Comparison of ENCODE assay signal across 18 cellular contexts in genomic region chr1:237270338-237270737, GRCh38.
DNase-seq lines count a peak whose midpoint lies in the region; ATAC-seq and TF ChIP-seq lines count a peak whose summit lies in the region.
"Had no signal": no experiment of that assay in that cellular context is flagged by ENCODE, and none has a peak within 500 bp of the region (broad histone marks: within the 10 kb centered on the region; RNA-seq: fewer than 3 reads in every experiment).

No MANE protein-coding gene starts in this region.

- no peaks in the 10 kb centered on the region for H3K27me3 ChIP-seq in thyroid gland
- H3K27me3 ChIP-seq: BE2C had no signal

- POLR2A ChIA-PET in WTC11 (lab: Charles Lee): no interaction called here

- no peaks in the 10 kb centered on the region for H3K9me3 Mint-ChIP-seq in natural killer cell treated with Interleukin-12 subunit alpha and Interleukin-12 subunit beta and Interleukin-15 and Interleukin-18, amount 100 ng/mL, for 72 hours
- H3K9me3 Mint-ChIP-seq in natural killer cell (no peaks in the 10 kb centered on the region), WTC11 (no peaks in the 10 kb centered on the region)
- H3K9me3 Mint-ChIP-seq: GM23338 had no signal

- CTCF ChIA-PET in WTC11 (lab: Charles Lee): no interaction called here

- peaks cover 5 to 13% of the 10 kb centered on the region in 2 donors for H3K4me1 ChIP-seq in thyroid gland
- H3K4me1 ChIP-seq: A549, BE2C had no signal

- no peaks in the 10 kb centered on the region for H3K9me3 ChIP-seq in thyroid gland
- H3K9me3 ChIP-seq: A549, BE2C had no signal

- no peak overlapping the region for H3K4me3 ChIP-seq in thyroid gland (replicated peaks in 1 of 3)
- H3K4me3 ChIP-seq: A549, GM23338 had no signal

- peak overlapping the region; percentile 5 for H3K4me3 Mint-ChIP-seq in natural killer cell treated with Interleukin-12 subunit alpha and Interleukin-12 subunit beta and Interleukin-15 and Interleukin-18, amount 100 ng/mL, for 72 hours
- no peak overlapping the region for H3K4me3 Mint-ChIP-seq in natural killer cell
- H3K4me3 Mint-ChIP-seq in WTC11: no peak overlapping the region
- H3K4me3 Mint-ChIP-seq: CD4-positive, alpha-beta memory T cell; GM23338 had no signal

- WGBS in thyroid gland, 2 donors: 26 to 29% methylated on average over 4 of the region's 4 CpGs

- peaks cover 0 to 14% of the 10 kb centered on the region in 2 donors for H3K27me3 Mint-ChIP-seq in natural killer cell treated with Interleukin-12 subunit alpha and Interleukin-12 subunit beta and Interleukin-15 and Interleukin-18, amount 100 ng/mL, for 72 hours
- H3K27me3 Mint-ChIP-seq in natural killer cell (ENCODE audit: low read depth in 2 of 2) (no peaks in the 10 kb centered on the region), WTC11 (ENCODE audit: low read depth) (no peaks in the 10 kb centered on the region)

- no peak for TF ChIP-seq POLR2A in thyroid gland (IDR thresholded peaks at IDR 0.05)

- H3K36me3 Mint-ChIP-seq in natural killer cell treated with Interleukin-12 subunit alpha and Interleukin-12 subunit beta and Interleukin-15 and Interleukin-18, amount 100 ng/mL, for 72 hours: no peaks in the 10 kb centered on the region
- H3K36me3 Mint-ChIP-seq in natural killer cell (no peaks in the 10 kb centered on the region), WTC11 (no peaks in the 10 kb centered on the region)
- H3K36me3 Mint-ChIP-seq: CD4-positive, alpha-beta memory T cell had no signal

- no peak for DNase-seq in natural killer cell treated with Interleukin-12 subunit alpha and Interleukin-12 subunit beta and Interleukin-15 and Interleukin-18, amount 100 ng/mL, for 72 hours (ENCODE audit: low spot score)
- DNase-seq in natural killer cell: no peak
- no peak for DNase-seq in WTC11 (ENCODE audit: low spot score)
- no peak for DNase-seq in caudate nucleus (lab: John Stamatoyannopoulos, UW)
- peak; percentile 78 to 80 for DNase-seq in thyroid gland
- no peak for DNase-seq in iPS-NIHi7 (ENCODE audit: extremely low spot score)
- DNase-seq in germinal center (ENCODE audit: low spot score): no peak
- no peak for DNase-seq in mucosa of gallbladder (ENCODE audit: low spot score)
- DNase-seq: BE2C; CD4-positive, alpha-beta memory T cell; DMS153; DMS79 treated with DMSO at 0.1 percent for 48 hours; EL; GDM1; H7 had no signal

- peaks cover 0 to 10% of the 10 kb centered on the region in 2 donors for H3K4me1 Mint-ChIP-seq in natural killer cell treated with Interleukin-12 subunit alpha and Interleukin-12 subunit beta and Interleukin-15 and Interleukin-18, amount 100 ng/mL, for 72 hours (ENCODE audit: low read depth in 2 of 2)
- no peaks in the 10 kb centered on the region for H3K4me1 Mint-ChIP-seq in natural killer cell
- no peaks in the 10 kb centered on the region for H3K4me1 Mint-ChIP-seq in WTC11
- H3K4me1 Mint-ChIP-seq: GM23338 had no signal

- no peak overlapping the region for H3K27ac Mint-ChIP-seq in natural killer cell treated with Interleukin-12 subunit alpha and Interleukin-12 subunit beta and Interleukin-15 and Interleukin-18, amount 100 ng/mL, for 72 hours
- H3K27ac Mint-ChIP-seq in natural killer cell (no peak overlapping the region), WTC11 (peak overlapping the region; percentile 12; the same call in 1 of the 2 replicates)
- H3K27ac Mint-ChIP-seq: CD4-positive, alpha-beta memory T cell; GM23338 had no signal

- TF ChIP-seq CTCF in natural killer cell (IDR thresholded peaks at IDR 0.05): no peak
- TF ChIP-seq CTCF in WTC11 (IDR thresholded peaks at IDR 0.05): no peak
- TF ChIP-seq CTCF in thyroid gland (IDR thresholded peaks at IDR 0.05): no peak

- H3K27ac ChIP-seq in caudate nucleus (ENCODE audit: low read depth, low read length) (peak overlapping the region; percentile 14), thyroid gland (peak overlapping the region in 2 of 3 donors; percentile 30 to 46)
- H3K27ac ChIP-seq: A549, C4-2B had no signal

- intact Hi-C loops in natural killer cell (cut with micrococcal nuclease): no loop called here
- intact Hi-C loops in thyroid gland (cut with DNase I): no loop called here

- no peaks in the 10 kb centered on the region for H3K36me3 ChIP-seq in thyroid gland
- H3K36me3 ChIP-seq: BE2C had no signal

- ATAC-seq in natural killer cell treated with Interleukin-12 subunit alpha and Interleukin-12 subunit beta and Interleukin-15 and Interleukin-18, amount 100 ng/mL, for 72 hours: no peak
- ATAC-seq in natural killer cell (no peak), WTC11 (no peak)
- ATAC-seq: A549, GM23338 had no signal

TF ChIP-seq in WTC11, 78 proteins besides CTCF, POLR2A, EP300 and RAD21 (continues in another document):
- TF ChIP-seq ZNF532 (CRISPR knock-in tag; IDR thresholded peaks at IDR 0.05; ENCODE audit: borderline replicate concordance) (no peak), ZNF396 (CRISPR knock-in tag; IDR thresholded peaks at IDR 0.05; ENCODE audit: borderline replicate concordance) (no peak), AFF4 (CRISPR knock-in tag; IDR thresholded peaks at IDR 0.05; ENCODE audit: borderline replicate concordance) (no peak), ZNF512 (CRISPR knock-in tag; IDR thresholded peaks at IDR 0.05; ENCODE audit: borderline replicate concordance) (no peak)

Comparison
In these comparisons a context has a peak if more than half of its experiments do, and no peak if none do; other contexts are left out.
1. DNase-seq: peak in thyroid gland (2 of 2); none in natural killer cell treated with Interleukin-12 subunit alpha and Interleukin-12 subunit beta and Interleukin-15 and Interleukin-18, amount 100 ng/mL, for 72 hours (single experiment), natural killer cell (single experiment), WTC11 (single experiment), caudate nucleus (0 of 61), iPS-NIHi7 (single experiment), germinal center (single experiment) and mucosa of gallbladder (single experiment).